7 cellular contexts compared by ENCODE assay signal in the genomic region with DNA sequence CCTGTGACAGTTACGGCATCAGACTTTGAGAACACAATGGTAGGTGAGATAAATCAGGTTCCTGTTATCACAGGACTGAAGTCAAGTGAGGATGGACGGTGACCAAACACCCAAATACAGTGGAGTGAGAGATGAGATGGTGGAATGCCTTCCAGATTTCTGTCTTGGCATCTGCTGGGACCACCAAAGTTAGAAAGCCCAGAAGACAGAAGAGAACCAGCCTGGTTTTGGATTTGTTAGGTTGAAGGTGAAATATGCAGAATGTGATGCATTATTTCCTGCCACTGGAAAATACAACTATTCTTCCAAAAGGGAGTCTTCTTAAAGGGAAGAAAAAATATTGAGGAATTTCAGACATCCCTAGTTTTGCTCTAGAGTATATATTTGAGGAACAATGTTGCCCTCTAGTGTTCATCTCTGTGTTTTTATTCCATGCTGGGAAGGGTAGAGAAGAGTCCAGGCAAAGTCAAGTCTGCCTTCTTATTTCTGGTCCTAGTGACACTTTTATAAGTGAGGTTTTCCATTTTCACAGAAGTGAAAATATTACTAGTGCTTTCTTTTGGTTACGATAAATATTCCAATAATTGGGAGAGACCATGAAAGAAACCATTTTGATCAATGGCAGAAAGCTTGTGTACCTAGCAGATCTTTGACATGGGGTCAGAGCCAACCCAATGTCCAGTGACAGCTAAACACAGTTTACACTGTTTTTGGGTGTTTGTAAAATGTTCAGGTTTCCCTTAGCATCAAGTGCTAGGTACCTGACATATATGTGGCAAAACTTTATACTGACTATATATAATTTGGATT.
DNase-seq lines count a peak whose midpoint lies in the region; ATAC-seq and TF ChIP-seq lines count a peak whose summit lies in the region.

No MANE protein-coding gene starts in this region.

- DNase-seq in NCI-H345 treated with DMSO at 0.1 percent for 48 hours (lab: John Stamatoyannopoulos, UW; ENCODE audit: unreplicated experiment) (peak; percentile 73), astrocyte of the hippocampus (ENCODE audit: low read depth, low spot score) (peak; percentile 83), iPS DF 19.7 (ENCODE audit: low read depth, low spot score) (peak; percentile 33)
- no peak for DNase-seq in stimulated activated naive CD8-positive, alpha-beta T cell treated with anti-CD3 and anti-CD28 coated beads, Interleukin-15, Interleukin-2, amounts not matched to agents 100 U/mL and 50 U/mL, for 24 hours
- DNase-seq in stimulated activated CD4-positive, alpha-beta T cell treated with anti-CD3 and anti-CD28 coated beads, Interleukin-1b, Interleukin-23, amount 100 ng/mL, for 48 hours = no peak

- peak; percentile 80 for ATAC-seq in HG03139 (IDR thresholded peaks at IDR 0.05; ENCODE audit: unreplicated experiment)
- peak; percentile 63 for ATAC-seq in stimulated activated naive CD8-positive, alpha-beta T cell treated with anti-CD3 and anti-CD28 coated beads, Interleukin-15, Interleukin-2, amounts not matched to agents 100 U/mL and 50 U/mL, for 24 hours

- peak; percentile 30; the same call in 1 of the 2 replicates for TF ChIP-seq CTCF in GM12874 (IDR thresholded peaks at IDR 0.05; ENCODE audit: insufficient read depth, low read depth, low read length)

Comparison
In these comparisons a context has a peak if more than half of its experiments do, and no peak if none do; other contexts are left out.
1. DNase-seq: peak in NCI-H345 treated with DMSO at 0.1 percent for 48 hours (single experiment), astrocyte of the hippocampus (single experiment) and iPS DF 19.7 (single experiment); none in stimulated activated naive CD8-positive, alpha-beta T cell treated with anti-CD3 and anti-CD28 coated beads, Interleukin-15, Interleukin-2, amounts not matched to agents 100 U/mL and 50 U/mL, for 24 hours (single experiment) and stimulated activated CD4-positive, alpha-beta T cell treated with anti-CD3 and anti-CD28 coated beads, Interleukin-1b, Interleukin-23, amount 100 ng/mL, for 48 hours (single experiment).